ENCODE assay signal across 1 cellular context in genomic region chr13:110913911-110914292, GRCh38.
TF ChIP-seq lines count a peak whose summit lies in the region.

No MANE protein-coding gene starts in this region.

TF ChIP-seq in HCT116, 20 proteins besides CTCF, POLR2A, EP300 and RAD21 (continued from another document):
- TF ChIP-seq MAX (IDR thresholded peaks at IDR 0.05) = no peak
- no peak for TF ChIP-seq EZH2phosphoT487 (IDR thresholded peaks at IDR 0.05; ENCODE audit: borderline replicate concordance)
- no peak for TF ChIP-seq ZFX (IDR thresholded peaks at IDR 0.05)
- TF ChIP-seq ELF1 (IDR thresholded peaks at IDR 0.05; ENCODE audit: borderline replicate concordance, low read depth) = no peak
- no peak for TF ChIP-seq SRF (IDR thresholded peaks at IDR 0.05; ENCODE audit: low read depth)
- no peak for TF ChIP-seq ZBTB33 (IDR thresholded peaks at IDR 0.05; ENCODE audit: extremely low read depth, insufficient replicate concordance, low read length)
